17 cellular contexts compared by ENCODE assay signal in the genomic region with DNA sequence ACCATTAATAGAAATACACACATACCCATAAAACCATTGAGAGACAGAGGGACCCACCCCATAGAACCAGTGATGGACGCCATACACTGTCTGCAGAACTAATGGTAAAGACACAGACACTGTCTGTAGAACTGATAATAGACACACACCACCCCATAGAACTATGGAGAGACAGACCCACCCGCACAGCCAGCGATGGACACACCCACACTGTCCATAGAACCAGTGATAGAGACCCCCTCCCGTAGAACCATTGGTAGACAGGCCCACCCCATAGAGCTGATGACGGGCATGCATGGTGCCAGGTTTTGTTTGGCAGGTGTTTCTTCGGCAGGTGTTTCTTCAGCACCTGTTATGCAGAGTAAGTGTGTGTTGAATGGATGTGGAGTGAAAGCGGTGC.
DNase-seq lines count a peak whose midpoint lies in the region; ATAC-seq, FAIRE-seq and TF ChIP-seq lines count a peak whose summit lies in the region.
"Had no signal": no experiment of that assay in that cellular context is flagged by ENCODE, and none has a peak within 500 bp of the region (broad histone marks: within the 10 kb centered on the region; RNA-seq: fewer than 3 reads in every experiment).

No MANE protein-coding gene starts in this region.

- peaks cover 49% of the 10 kb centered on the region for H3K4me1 Mint-ChIP-seq in endothelial cell (ENCODE audit: unreplicated experiment)

- no peak for TF ChIP-seq CTCF in endothelial cell (IDR thresholded peaks at IDR 0.05; ENCODE audit: unreplicated experiment)

- peak; percentile 46; the same call in 1 of the 2 replicates for TF ChIP-seq POLR2A in GM12891 (IDR thresholded peaks at IDR 0.05; ENCODE audit: low read depth, low read length)

- H3K27ac Mint-ChIP-seq in endothelial cell (ENCODE audit: unreplicated experiment): no peak overlapping the region
- no peak overlapping the region for H3K27ac Mint-ChIP-seq in activated naive CD4-positive, alpha-beta T cell treated with anti-CD3 and anti-CD28 coated beads, Interleukin-2, amount 50 U/mL, for 72 hours

- H3K4me3 Mint-ChIP-seq in endothelial cell (ENCODE audit: unreplicated experiment): peak overlapping the region; percentile 26

- no peaks in the 10 kb centered on the region for H3K9me3 Mint-ChIP-seq in endothelial cell (ENCODE audit: unreplicated experiment)
- H3K9me3 Mint-ChIP-seq in activated naive CD4-positive, alpha-beta T cell treated with anti-CD3 and anti-CD28 coated beads, Interleukin-2, amount 50 U/mL, for 72 hours: no peaks in the 10 kb centered on the region

- peak; percentile 79 for DNase-seq in COLO668 (lab: John Stamatoyannopoulos, UW; ENCODE audit: unreplicated experiment)
- no peak for DNase-seq in GM12891 (ENCODE audit: insufficient read length, low spot score)
- DNase-seq in NCI-H526 treated with DMSO at 0.1 percent for 48 hours (lab: John Stamatoyannopoulos, UW): peak; percentile 19
- DNase-seq in endothelial cell (ENCODE audit: low spot score): no peak
- no peak for DNase-seq in stimulated activated CD4-positive, alpha-beta T cell treated with anti-CD3 and anti-CD28 coated beads, Interleukin-1b, Interleukin-23, amount 100 ng/mL, for 48 hours
- DNase-seq in activated naive CD4-positive, alpha-beta T cell treated with anti-CD3 and anti-CD28 coated beads, Interleukin-2, amount 50 U/mL, for 72 hours (ENCODE audit: low spot score in 2 of 2): no peak
- DNase-seq: BE2C, DMS79 treated with DMSO at 0.1 percent for 48 hours, GM23248, Kasumi-1, NCI-H1436, NCI-H2029, PC-9, RPMI8226, SHP77 treated with DMSO at 0.1 percent for 48 hours, SK-N-SH had no signal

- H3K27me3 Mint-ChIP-seq in endothelial cell (ENCODE audit: unreplicated experiment): peaks cover 3% of the 10 kb centered on the region

- H3K36me3 Mint-ChIP-seq in endothelial cell (ENCODE audit: low read depth, unreplicated experiment): peaks cover 44% of the 10 kb centered on the region
- H3K36me3 Mint-ChIP-seq in activated naive CD4-positive, alpha-beta T cell treated with anti-CD3 and anti-CD28 coated beads, Interleukin-2, amount 50 U/mL, for 72 hours: peaks cover 6 to 10% of the 10 kb centered on the region in 2 donors

- no peak for FAIRE-seq in GM12891 (lab: Jason Lieb, UNC)

- no peak for ATAC-seq in GM18511 (IDR thresholded peaks at IDR 0.05; ENCODE audit: unreplicated experiment)
- ATAC-seq in activated naive CD4-positive, alpha-beta T cell treated with anti-CD3 and anti-CD28 coated beads, Interleukin-2, amount 50 U/mL, for 72 hours: no peak

TF ChIP-seq in GM12891, 5 proteins besides CTCF, POLR2A, EP300 and RAD21:
- peak; percentile 52 for TF ChIP-seq POLR2AphosphoS5 (IDR thresholded peaks at IDR 0.05; ENCODE audit: low read depth, low read length)
- TF ChIP-seq POU2F2 (IDR thresholded peaks at IDR 0.05; ENCODE audit: low read depth, low read length): no peak
- TF ChIP-seq PAX5 (IDR thresholded peaks at IDR 0.05; ENCODE audit: insufficient read depth, low read length, severe bottlenecking): no peak
- no peak for TF ChIP-seq SPI1 (IDR thresholded peaks at IDR 0.05; ENCODE audit: low read depth, low read length)
TF ChIP-seq in GM12891: peak in this region for 1.

Comparison
In these comparisons a context has a peak if more than half of its experiments do, and no peak if none do; other contexts are left out.
1. DNase-seq: peak in COLO668 (single experiment) and NCI-H526 treated with DMSO at 0.1 percent for 48 hours (single experiment); none in GM12891 (single experiment), endothelial cell (single experiment), stimulated activated CD4-positive, alpha-beta T cell treated with anti-CD3 and anti-CD28 coated beads, Interleukin-1b, Interleukin-23, amount 100 ng/mL, for 48 hours (single experiment) and activated naive CD4-positive, alpha-beta T cell treated with anti-CD3 and anti-CD28 coated beads, Interleukin-2, amount 50 U/mL, for 72 hours (0 of 2).